33 cellular contexts compared by ENCODE assay signal in genomic region chr20:44404204-44405181, GRCh38. TPM values are rescaled to one million over a fixed set of nuclear protein-coding genes. Genes with fewer than 3 reads are reported as not detected.
DNase-seq lines count a peak whose midpoint lies in the region; ATAC-seq, FAIRE-seq and TF ChIP-seq lines count a peak whose summit lies in the region.
"Had no signal": no experiment of that assay in that cellular context is flagged by ENCODE, and none has a peak within 500 bp of the region (broad histone marks: within the 10 kb centered on the region; RNA-seq: fewer than 3 reads in every experiment).

No MANE protein-coding gene starts in this region.

- H2BK12ac ChIP-seq in neuronal stem cell (ENCODE audit: low read length), result no peak overlapping the region

- H2AK5ac ChIP-seq in neuronal stem cell (ENCODE audit: low read depth, low read length), result peak overlapping the region; percentile 51

- H3K4me1 ChIP-seq in A549 (peaks cover 62% of the 10 kb centered on the region), kidney (ENCODE audit: control insufficient read depth in 1 of 2, insufficient read depth in 1 of 2, low read depth in 1 of 2, low read length in 2 of 2) (peaks cover 3 to 8% of the 10 kb centered on the region in 2 donors), neuronal stem cell (ENCODE audit: control insufficient read depth in 2 of 2, insufficient read depth in 1 of 2, low read depth in 1 of 2, low read length in 2 of 2) (no peaks in the 10 kb centered on the region)
- H3K4me1 ChIP-seq: breast epithelium, sigmoid colon, tibial artery had no signal

- no peak overlapping the region for H2AFZ ChIP-seq in neuronal stem cell (ENCODE audit: low read length)

- H3K4me1 Mint-ChIP-seq in WTC11, result no peaks in the 10 kb centered on the region
- H3K4me1 Mint-ChIP-seq: activated CD4-positive, alpha-beta T cell treated with anti-CD3 and anti-CD28 coated beads for 36 hours; activated naive CD4-positive, alpha-beta T cell treated with anti-CD3 and anti-CD28 coated beads, Interleukin-2, amount 10 ng/mL, durations not matched to agents 7 days and 5 days; activated T-helper 17 cell treated with anti-CD3 and anti-CD28 coated beads, Interleukin-2, amount 50 U/mL, for 72 hours; CD4-positive, CD25-positive, alpha-beta regulatory T cell had no signal

- no peak for FAIRE-seq in A549 (lab: Jason Lieb, UNC)
- FAIRE-seq in kidney (lab: Jason Lieb, UNC), result no peak
- FAIRE-seq: A204.1 had no signal

- POLR2A ChIA-PET in A549 (lab: Yijun Ruan, JAX) (no interaction called here), WTC11 (lab: Charles Lee) (no interaction called here)

- H2BK120ac ChIP-seq in neuronal stem cell (ENCODE audit: low read depth, low read length), result no peak overlapping the region

- TF ChIP-seq EP300 in A549 (IDR thresholded peaks at IDR 0.05), result no peak

- H3K9ac ChIP-seq in kidney (ENCODE audit: low read length in 2 of 2), result peak overlapping the region in 1 of 2 donors; percentile 13
- peak overlapping the region; percentile 91 for H3K9ac ChIP-seq in neuronal stem cell (ENCODE audit: low read depth, low read length, poor library complexity)

- no peak overlapping the region for H3K4ac ChIP-seq in neuronal stem cell (ENCODE audit: low read length)

- ATAC-seq in A549 (no peak), WTC11 (no peak)
- ATAC-seq: activated CD4-positive, alpha-beta T cell treated with anti-CD3 and anti-CD28 coated beads for 36 hours; activated T-helper 17 cell treated with anti-CD3 and anti-CD28 coated beads, Interleukin-2, amount 50 U/mL, for 72 hours; left cardiac atrium had no signal

- H3K4me3 ChIP-seq in A549 (no peak overlapping the region), kidney (ENCODE audit: low read length in 2 of 2) (peak overlapping the region; percentile 88 to 92), neuronal stem cell (ENCODE audit: low read length in 2 of 2) (peak overlapping the region in 1 of 2 donors; percentile 66)
- H3K4me3 ChIP-seq: breast epithelium, sigmoid colon, tibial artery had no signal

- TF ChIP-seq POLR2A in A549 (IDR thresholded peaks at IDR 0.05; ENCODE audit: low read length), result no peak; the same call in 1 of the 2 replicates

- peak overlapping the region; percentile 100 for H4K8ac ChIP-seq in neuronal stem cell (ENCODE audit: low read depth, low read length)

- H3K14ac ChIP-seq in neuronal stem cell (ENCODE audit: low read length), result peak overlapping the region; percentile 97

- H3K9me3 ChIP-seq in A549, result no peaks in the 10 kb centered on the region
- H3K9me3 ChIP-seq in kidney (ENCODE audit: control insufficient read depth in 1 of 2, low read length in 2 of 2), result no peaks in the 10 kb centered on the region
- H3K9me3 ChIP-seq in neuronal stem cell (replicated peaks in 1 of 2; ENCODE audit: control insufficient read depth in 2 of 2, insufficient read depth in 1 of 2, low read depth in 1 of 2, low read length in 2 of 2), result peaks cover 0 to 5% of the 10 kb centered on the region in 2 donors
- H3K9me3 ChIP-seq: breast epithelium, sigmoid colon, tibial artery had no signal

- peaks cover 7% of the 10 kb centered on the region for H3K9me3 Mint-ChIP-seq in WTC11
- H3K9me3 Mint-ChIP-seq: activated T-helper 17 cell treated with anti-CD3 and anti-CD28 coated beads, Interleukin-2, amount 50 U/mL, for 72 hours had no signal

- H4K91ac ChIP-seq in neuronal stem cell (ENCODE audit: low read depth, low read length, poor library complexity), result no peak overlapping the region

- H3K18ac ChIP-seq in neuronal stem cell (ENCODE audit: low read length), result peak overlapping the region; percentile 16

- H3K36me3 Mint-ChIP-seq in WTC11, result no peaks in the 10 kb centered on the region
- H3K36me3 Mint-ChIP-seq: activated naive CD4-positive, alpha-beta T cell treated with anti-CD3 and anti-CD28 coated beads, Interleukin-2, amount 10 ng/mL, durations not matched to agents 7 days and 5 days; CD4-positive, CD25-positive, alpha-beta regulatory T cell had no signal

- 71% methylated on average over 19 of the region's 21 CpGs for WGBS in A549 (ENCODE audit: missing lambda C conversion rate)
- no CpG with 5 or more reads among the region's 21 CpGs for WGBS in neuronal stem cell (ENCODE audit: extremely low coverage in 2 of 2, insufficient read length in 2 of 2, insufficient replicate concordance in 1 of 2), 2 donors

- CTCF ChIA-PET in A549 (lab: Yijun Ruan, JAX) (interaction anchor here (1.0 to 4.4 kb wide), 5 partner anchors 9 to 187 kb away, joined by 3 to 17 read pairs (median 11); no protein-coding TSS in a partner anchor), WTC11 (lab: Charles Lee) (no interaction called here)

- H3K27ac Mint-ChIP-seq in WTC11, result peak overlapping the region; percentile 68
- H3K27ac Mint-ChIP-seq: activated CD4-positive, alpha-beta T cell treated with anti-CD3 and anti-CD28 coated beads for 36 hours; activated naive CD4-positive, alpha-beta T cell treated with anti-CD3 and anti-CD28 coated beads, Interleukin-2, amount 10 ng/mL, durations not matched to agents 7 days and 5 days; activated T-helper 17 cell treated with anti-CD3 and anti-CD28 coated beads, Interleukin-2, amount 50 U/mL, for 72 hours; CD4-positive, CD25-positive, alpha-beta regulatory T cell; progenitor cell of endocrine pancreas had no signal

- H2BK5ac ChIP-seq in neuronal stem cell (ENCODE audit: low read length), result peak overlapping the region; percentile 19

- peak overlapping the region; percentile 91 for H3K23ac ChIP-seq in neuronal stem cell (ENCODE audit: low read depth, low read length, poor library complexity)

- no peak for TF ChIP-seq RAD21 in A549 (conservative IDR thresholded peaks at IDR 0.05 in 1 of 2, IDR thresholded peaks at IDR 0.05 in 1 of 2)

- peaks cover 0 to 24% (median 0%) of the 10 kb centered on the region in 3 experiments for H3K27me3 ChIP-seq in neuronal stem cell (ENCODE audit: control insufficient read depth in 3 of 3, insufficient read depth in 3 of 3, low read depth in 1 of 3, low read length in 3 of 3)
- H3K27me3 ChIP-seq: breast epithelium had no signal

- H2BK15ac ChIP-seq in neuronal stem cell (ENCODE audit: low read length), result no peak overlapping the region

- H3K27ac ChIP-seq in A549 (no peak overlapping the region; a peak in 1 of 6 replicates), kidney (ENCODE audit: low read depth in 2 of 2, low read length in 2 of 2) (peak overlapping the region; percentile 0 to 5), neuronal stem cell (replicated peaks; ENCODE audit: low read length) (no peak overlapping the region)
- H3K27ac ChIP-seq: breast epithelium, HL-60, sigmoid colon, tibial artery had no signal

- intact Hi-C loops in kidney (cut with DNase I), result no loop called here

- H3K4me2 ChIP-seq in A549 (peak overlapping the region; percentile 76; the same call in 2 of the 3 replicates), neuronal stem cell (ENCODE audit: insufficient read depth, low read length, poor library complexity, severe bottlenecking) (no peak overlapping the region)

- no peak for TF ChIP-seq CTCF in A549 (IDR thresholded peaks at IDR 0.05)
- no peak for TF ChIP-seq CTCF in WTC11 (IDR thresholded peaks at IDR 0.05)
- TF ChIP-seq CTCF in kidney (IDR thresholded peaks at IDR 0.05; ENCODE audit: borderline replicate concordance, extremely low read depth, insufficient read depth), result no peak

- H3K36me3 ChIP-seq in kidney (ENCODE audit: control insufficient read depth in 1 of 2, insufficient read depth in 2 of 2, low read length in 2 of 2) (peaks cover 0 to 13% of the 10 kb centered on the region in 2 donors), neuronal stem cell (replicated peaks in 1 of 2; ENCODE audit: control insufficient read depth in 2 of 2, insufficient read depth in 2 of 2, low read length in 2 of 2) (peaks cover 0 to 2% of the 10 kb centered on the region in 2 donors)
- H3K36me3 ChIP-seq: breast epithelium, sigmoid colon, tibial artery had no signal

- DNase-seq in A549 (ENCODE audit: low read depth in 1 of 2, low spot score in 1 of 2) (no peak), WTC11 (ENCODE audit: low spot score) (no peak), kidney (no peak), neuronal stem cell (ENCODE audit: low spot score) (no peak), NCI-H2029 (lab: John Stamatoyannopoulos, UW) (no peak), NCI-H82 treated with DMSO at 0.1 percent for 48 hours (lab: John Stamatoyannopoulos, UW; ENCODE audit: unreplicated experiment) (no peak), SHP77 (lab: John Stamatoyannopoulos, UW) (no peak), anterior cingulate cortex (lab: John Stamatoyannopoulos, UW) (no peak)
- DNase-seq: activated CD4-positive, alpha-beta T cell treated with anti-CD3 and anti-CD28 coated beads for 36 hours; activated naive CD4-positive, alpha-beta T cell treated with anti-CD3 and anti-CD28 coated beads, Interleukin-2, amount 10 ng/mL, durations not matched to agents 7 days and 5 days; AML-193; amniotic stem cell; CD4-positive, CD25-positive, alpha-beta regulatory T cell; hypothalamus; Kasumi-1; left cardiac atrium; NCI-H1436; NCI-H2081 treated with DMSO at 0.1 percent for 48 hours; NCI-H226; NCI-H526 treated with DMSO at 0.1 percent for 48 hours; SIG-M5; sigmoid colon; stimulated activated CD4-positive, alpha-beta T cell treated with anti-CD3 and anti-CD28 coated beads, Interleukin-4, amount 100 ng/mL, for 4 hours; tibial artery had no signal

- no peak overlapping the region for H3K4me3 Mint-ChIP-seq in WTC11
- H3K4me3 Mint-ChIP-seq: activated CD4-positive, alpha-beta T cell treated with anti-CD3 and anti-CD28 coated beads for 36 hours; activated naive CD4-positive, alpha-beta T cell treated with anti-CD3 and anti-CD28 coated beads, Interleukin-2, amount 10 ng/mL, durations not matched to agents 7 days and 5 days; activated T-helper 17 cell treated with anti-CD3 and anti-CD28 coated beads, Interleukin-2, amount 50 U/mL, for 72 hours; CD4-positive, CD25-positive, alpha-beta regulatory T cell had no signal

- no peaks in the 10 kb centered on the region for H3K27me3 Mint-ChIP-seq in WTC11 (ENCODE audit: low read depth)

- H3K79me1 ChIP-seq in neuronal stem cell (ENCODE audit: low read depth, low read length), result no peaks in the 10 kb centered on the region

TF ChIP-seq in A549, 52 proteins besides CTCF, POLR2A, EP300 and RAD21 (continues in another document):
- TF ChIP-seq ZFP36 (IDR thresholded peaks at IDR 0.05; ENCODE audit: borderline replicate concordance, partially characterized antibody), result no peak
- no peak for TF ChIP-seq BHLHE40 (IDR thresholded peaks at IDR 0.05; ENCODE audit: low read depth, low read length)

RNA-seq across cellular contexts. Expression of gene HNF4A, which starts 49.0 kb away (rescaled TPM):
- polyA plus RNA-seq in A549 (2011; rRNA removed) (20.0 and 23.0 TPM in 2 replicates), A549 (2017; fragmentation: RNase III; extraction: RNeasy Plus Mini Kit Qiagen cat#74134 plus additional on column Dnase treatment) (17.5 to 26.2 TPM (median 25.9 TPM) in 3 replicates), kidney (ENCODE audit: insufficient read depth, low read depth, low replicate concordance) (42.1 TPM)
- 16.7 and 23.8 TPM in 2 replicates for polyA plus RNA-seq in A549 (2012; cell fraction: cytosol; rRNA removed)
- polyA plus RNA-seq in A549 (2012; cell fraction: nucleus; rRNA removed), result 26.9 and 33.9 TPM in 2 replicates
- polyA minus RNA-seq in A549 (2011; rRNA and poly(A)+ RNA removed), result 43.7 and 58.8 TPM in 2 replicates
- total RNA-seq in WTC11 (2021) (0.15 to 0.37 TPM (median 0.21 TPM) in 3 replicates), kidney (26.0 TPM)
- 0.04 TPM for polyA plus RNA-seq in neuronal stem cell (2013, experiment 1 of 2)
- 0.03 TPM for polyA plus RNA-seq in neuronal stem cell (2013, experiment 2 of 2)
- total RNA-seq: activated CD4-positive, alpha-beta T cell treated with anti-CD3 and anti-CD28 coated beads for 36 hours; activated T-helper 17 cell treated with anti-CD3 and anti-CD28 coated beads, Interleukin-2, amount 50 U/mL, for 72 hours; CD4-positive, CD25-positive, alpha-beta regulatory T cell; chondrocyte; Daoy; H4; left cardiac atrium; lung microvascular endothelial cell had no signal
- polyA plus RNA-seq: CD4-positive, CD25-positive, alpha-beta regulatory T cell had no signal

Comparison
In these comparisons a context has a peak if more than half of its experiments do, and no peak if none do; other contexts are left out.
1. H3K27ac ChIP-seq: peak in kidney (2 of 2); none in A549 (0 of 2) and neuronal stem cell (single experiment).
2. RNA of gene HNF4A, which starts 49.0 kb away (total RNA-seq): 26.0 TPM in kidney (single experiment); 0.15 to 0.37 TPM in WTC11; every median in the first group is over 10 times any median in the second.